27 cellular contexts compared by ENCODE assay signal in genomic region chrX:19034025-19034424, GRCh38.
"Had no signal": no experiment of that assay in that cellular context is flagged by ENCODE, and none has a peak within 500 bp of the region (broad histone marks: within the 10 kb centered on the region; RNA-seq: fewer than 3 reads in every experiment).

No MANE protein-coding gene starts in this region.

- DNase-seq: activated CD4-positive, alpha-beta T cell treated with anti-CD3 and anti-CD28 coated beads, Interleukin-2, amount 10 ng/mL, durations not matched to agents 24 days and 14 days; activated CD4-positive, alpha-beta T cell treated with anti-CD3 and anti-CD28 coated beads, Interleukin-2, amount 50 U/mL, for 4 hours; activated CD8-positive, alpha-beta T cell treated with anti-CD3 and anti-CD28 coated beads for 36 hours; activated gamma-delta T cell treated with Interleukin-2 at 50 U/mL for 16 hours; activated naive CD4-positive, alpha-beta T cell treated with anti-CD3 and anti-CD28 coated beads for 36 hours; activated T-cell treated with anti-CD3 and anti-CD28 coated beads, Interleukin-2, amount 50 U/mL, for 24 hours; adrenal gland; Karpas-422; KBM-7; NCI-H1048; NCI-H1105 treated with DMSO at 0.1 percent for 48 hours; NCI-H1436; NCI-H1694; NCI-H1930; NCI-H345; NCI-H524 treated with DMSO at 0.1 percent for 48 hours; PC-9; SHP77 treated with DMSO at 0.1 percent for 48 hours; SK-N-SH had no signal

- H3K27me3 ChIP-seq: adrenal gland, cardiac muscle cell, SJSA1 had no signal

- H3K4me2 ChIP-seq: PC-9, SK-N-SH had no signal

- H3K9ac ChIP-seq: SK-N-SH had no signal

- FAIRE-seq: RCC 7860, TTC549 had no signal

- H3K36me3 ChIP-seq: adrenal gland, cardiac muscle cell, SJSA1 had no signal

- H3K9me3 ChIP-seq: adrenal gland, SJSA1, SK-N-SH had no signal

- H3K9me3 Mint-ChIP-seq: activated CD4-positive, alpha-beta T cell treated with anti-CD3 and anti-CD28 coated beads, Interleukin-2, amount 10 ng/mL, durations not matched to agents 24 days and 14 days; activated CD8-positive, alpha-beta T cell treated with anti-CD3 and anti-CD28 coated beads for 36 hours; activated naive CD4-positive, alpha-beta T cell treated with anti-CD3 and anti-CD28 coated beads for 36 hours; activated naive CD4-positive, alpha-beta T cell treated with anti-CD3 and anti-CD28 coated beads, Interleukin-2, amount 50 U/mL, for 72 hours; activated T-cell treated with anti-CD3 and anti-CD28 coated beads, Interleukin-2, amount 50 U/mL, for 24 hours; brain; T-helper 1 cell treated with Interleukin-12 subunit alpha and Interleukin-12 subunit beta and Interleukin-4 antibody, amounts not matched to agents 30 μg/mL and 1 μg/mL, for 36 hours; T-helper 2 cell treated with Interferon-gamma antibody and Interleukin-4, amounts not matched to agents 5 μg/mL and 100 μg/mL, for 36 hours had no signal

- H2AFZ ChIP-seq: PC-9 had no signal

- ATAC-seq: activated CD8-positive, alpha-beta T cell treated with anti-CD3 and anti-CD28 coated beads for 36 hours; activated naive CD4-positive, alpha-beta T cell treated with anti-CD3 and anti-CD28 coated beads, Interleukin-2, amount 50 U/mL, for 72 hours had no signal

- H3K27ac ChIP-seq: adrenal gland, cardiac muscle cell, PC-9, SJSA1 had no signal

- H3K36me3 Mint-ChIP-seq: activated naive CD4-positive, alpha-beta T cell treated with anti-CD3 and anti-CD28 coated beads, Interleukin-2, amount 50 U/mL, for 72 hours; brain had no signal

- H3K27me3 Mint-ChIP-seq: activated CD4-positive, alpha-beta T cell treated with anti-CD3 and anti-CD28 coated beads, Interleukin-2, amount 10 ng/mL, durations not matched to agents 24 days and 14 days; activated CD8-positive, alpha-beta T cell treated with anti-CD3 and anti-CD28 coated beads for 36 hours; brain had no signal

- H3K4me1 Mint-ChIP-seq: activated CD4-positive, alpha-beta T cell treated with anti-CD3 and anti-CD28 coated beads, Interleukin-2, amount 10 ng/mL, durations not matched to agents 24 days and 14 days; brain had no signal

- H3K4me3 ChIP-seq: adrenal gland, cardiac muscle cell, PC-9, SJSA1 had no signal

- H3K4me1 ChIP-seq: adrenal gland, SJSA1 had no signal

- H3K27ac Mint-ChIP-seq: activated CD4-positive, alpha-beta T cell treated with anti-CD3 and anti-CD28 coated beads, Interleukin-2, amount 10 ng/mL, durations not matched to agents 24 days and 14 days; activated CD8-positive, alpha-beta T cell treated with anti-CD3 and anti-CD28 coated beads for 36 hours; activated naive CD4-positive, alpha-beta T cell treated with anti-CD3 and anti-CD28 coated beads for 36 hours; activated naive CD4-positive, alpha-beta T cell treated with anti-CD3 and anti-CD28 coated beads, Interleukin-2, amount 50 U/mL, for 72 hours; activated T-cell treated with anti-CD3 and anti-CD28 coated beads, Interleukin-2, amount 50 U/mL, for 24 hours; brain; T-helper 1 cell treated with Interleukin-12 subunit alpha and Interleukin-12 subunit beta and Interleukin-4 antibody, amounts not matched to agents 30 μg/mL and 1 μg/mL, for 36 hours; T-helper 2 cell treated with Interferon-gamma antibody and Interleukin-4, amounts not matched to agents 5 μg/mL and 100 μg/mL, for 36 hours had no signal

- H3K4me3 Mint-ChIP-seq: activated CD4-positive, alpha-beta T cell treated with anti-CD3 and anti-CD28 coated beads, Interleukin-2, amount 10 ng/mL, durations not matched to agents 24 days and 14 days; activated CD8-positive, alpha-beta T cell treated with anti-CD3 and anti-CD28 coated beads for 36 hours; activated naive CD4-positive, alpha-beta T cell treated with anti-CD3 and anti-CD28 coated beads for 36 hours; activated T-cell treated with anti-CD3 and anti-CD28 coated beads, Interleukin-2, amount 50 U/mL, for 24 hours; brain; T-helper 1 cell treated with Interleukin-12 subunit alpha and Interleukin-12 subunit beta and Interleukin-4 antibody, amounts not matched to agents 30 μg/mL and 1 μg/mL, for 36 hours; T-helper 2 cell treated with Interferon-gamma antibody and Interleukin-4, amounts not matched to agents 5 μg/mL and 100 μg/mL, for 36 hours had no signal
